ENCODE assay signal across 8 cellular contexts in genomic region chr14:67599698-67600561, GRCh38. TPM values are rescaled to one million over a fixed set of nuclear protein-coding genes. Genes with fewer than 3 reads are reported as not detected.
DNase-seq lines count a peak whose midpoint lies in the region; ATAC-seq and TF ChIP-seq lines count a peak whose summit lies in the region.

PIGH (minus strand) TSS chr14:67600268; CDS start chr14:67600203, 65 bp downstream.

- peaks cover 13% of the 10 kb centered on the region in 2 donors for H3K4me1 ChIP-seq in adrenal gland (replicated peaks in 1 of 2)
- peaks cover 0 to 16% (median 6%) of the 10 kb centered on the region in 12 donors for H3K4me1 ChIP-seq in heart left ventricle
- peaks cover 14% of the 10 kb centered on the region for H3K4me1 ChIP-seq in upper lobe of right lung

- DNase-seq in NCI-H1105 (lab: John Stamatoyannopoulos, UW) (peak; percentile 84), T-helper 1 cell (peak; percentile 87 to 93 (median 90)), adrenal gland (peak; percentile 90 to 95 (median 91)), heart left ventricle (peak; percentile 89 to 96 (median 92)), posterior vena cava (ENCODE audit: low spot score) (peak; percentile 97), upper lobe of right lung (peak; percentile 95)

- H3K4me3 ChIP-seq in adrenal gland, result peak within 1 kb of the TSS; percentile 73 to 97 (median 82)
- H3K4me3 ChIP-seq in heart left ventricle, result peak within 1 kb of the TSS; percentile 55 to 99 (median 83)
- peak within 1 kb of the TSS; percentile 100 for H3K4me3 ChIP-seq in upper lobe of right lung

- 1 to 3% (median 2%) methylated on average over 15 to 77 of the region's 77 CpGs for WGBS in adrenal gland, 4 donors
- 3 to 9% (median 4%) methylated on average over 28 to 77 of the region's 77 CpGs for WGBS in heart left ventricle, 4 donors

- TF ChIP-seq POLR2A in adrenal gland (IDR thresholded peaks at IDR 0.05) (peak; percentile 86 to 93), heart left ventricle (IDR thresholded peaks at IDR 0.05) (peak in 1 of 2 donors; percentile 79)

- intact Hi-C loops in adrenal gland (cut with DNase I), result no loop called here
- intact Hi-C loops in heart left ventricle (cut with DNase I), result loop anchor here in 3 of 10 donors (2.0 to 5.0 kb wide), 4 partner anchors 67 to 97 kb away; partner anchors contain the start of genes RDH11 (in 1 of the 3) and VTI1B (in 1 of the 3)
- intact Hi-C loops in posterior vena cava (cut with DNase I), result no loop called here
- intact Hi-C loops in upper lobe of right lung (cut with DNase I), result no loop called here

- peak; percentile 81 for ATAC-seq in HG02623 (IDR thresholded peaks at IDR 0.05; ENCODE audit: unreplicated experiment)
- ATAC-seq in heart left ventricle, result peak; percentile 98 to 100 (median 99)
- ATAC-seq in upper lobe of right lung, result peak; percentile 99

- TF ChIP-seq CTCF in GM12874 (IDR thresholded peaks at IDR 0.05; ENCODE audit: insufficient read depth, low read depth, low read length) (peak; percentile 79), adrenal gland (IDR thresholded peaks at IDR 0.05) (peak; percentile 10 to 68 (median 46)), heart left ventricle (IDR thresholded peaks at IDR 0.05) (peak; percentile 32 to 77 (median 58)), upper lobe of right lung (IDR thresholded peaks at IDR 0.05) (peak; percentile 63)

- H3K36me3 ChIP-seq in adrenal gland (replicated peaks in 1 of 2), result no peaks in the 10 kb centered on the region
- no peaks in the 10 kb centered on the region for H3K36me3 ChIP-seq in heart left ventricle
- no peaks in the 10 kb centered on the region for H3K36me3 ChIP-seq in upper lobe of right lung

- H3K27me3 ChIP-seq in adrenal gland, result no peaks in the 10 kb centered on the region
- no peaks in the 10 kb centered on the region for H3K27me3 ChIP-seq in heart left ventricle
- H3K27me3 ChIP-seq in upper lobe of right lung, result no peaks in the 10 kb centered on the region

- H3K9me3 ChIP-seq in adrenal gland (replicated peaks in 1 of 3) (no peaks in the 10 kb centered on the region), heart left ventricle (no peaks in the 10 kb centered on the region), upper lobe of right lung (no peaks in the 10 kb centered on the region)

- peak within 1 kb of the TSS; percentile 81 to 98 (median 93) for H3K27ac ChIP-seq in adrenal gland
- peak within 1 kb of the TSS; percentile 15 to 93 (median 85) for H3K27ac ChIP-seq in heart left ventricle
- H3K27ac ChIP-seq in upper lobe of right lung, result peak within 1 kb of the TSS; percentile 88

RNA-seq across cellular contexts. Expression of gene PIGH, which starts in this region (rescaled TPM):
- total RNA-seq in adrenal gland, result 10 to 100 TPM; 43.0 to 79.1 (median 51.3) TPM
- polyA plus RNA-seq in adrenal gland, result 10 to 100 TPM; 41.5 to 66.7 (median 41.9) TPM
- total RNA-seq in heart left ventricle, result 10 to 100 TPM in 6 of 9 donors, 1 to 10 TPM in 3; 8.0 to 21.3 (median 11.4) TPM
- 10 to 100 TPM; 12.2 to 30.0 TPM for polyA plus RNA-seq in heart left ventricle
- 10 to 100 TPM; 15.4 to 17.3 TPM for total RNA-seq in posterior vena cava
- 24.2 TPM for total RNA-seq in upper lobe of right lung

Comparison
In these comparisons a context has a peak if more than half of its experiments do, and no peak if none do; other contexts are left out.
1. Peak in every context shown above with its lines: DNase-seq, ATAC-seq, H3K4me3 ChIP-seq and H3K27ac ChIP-seq.